ENCODE assay signal across 16 cellular contexts in the genomic region with DNA sequence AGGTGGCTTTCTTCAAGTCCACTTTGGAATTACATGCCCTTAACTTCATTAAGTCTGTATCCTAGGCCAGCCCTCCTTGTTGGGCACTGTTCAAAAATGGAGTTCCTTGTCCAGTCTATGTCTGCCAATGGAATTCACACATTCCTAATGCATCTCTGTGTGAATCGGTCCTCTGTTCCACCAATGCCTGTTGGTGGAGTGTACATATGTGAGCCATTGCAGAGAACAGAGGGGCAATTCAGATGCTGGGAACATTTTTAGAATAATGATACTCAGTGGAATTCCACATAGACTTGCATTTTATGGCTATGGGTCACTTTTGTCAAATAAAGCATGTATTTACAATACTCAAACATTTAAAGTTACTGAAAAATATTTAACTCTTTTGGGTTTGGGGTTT.
"Had no signal": no experiment of that assay in that cellular context is flagged by ENCODE, and none has a peak within 500 bp of the region (broad histone marks: within the 10 kb centered on the region; RNA-seq: fewer than 3 reads in every experiment).

No MANE protein-coding gene starts in this region.

- H3K27ac Mint-ChIP-seq: activated CD4-positive, alpha-beta T cell treated with anti-CD3 and anti-CD28 coated beads for 36 hours; activated naive CD4-positive, alpha-beta T cell treated with anti-CD3 and anti-CD28 coated beads, Interleukin-2, amount 50 U/mL, for 72 hours; effector memory CD8-positive, alpha-beta T cell; naive thymus-derived CD8-positive, alpha-beta T cell; stimulated activated naive B cell treated with anti-CD40 and anti-IgM and Interleukin-4, amounts not matched to agents 10 μg/mL and 1 μg/mL and 100 μg/mL, for 72 hours; WTC11 had no signal

- H3K9me3 Mint-ChIP-seq: activated naive CD4-positive, alpha-beta T cell treated with anti-CD3 and anti-CD28 coated beads, Interleukin-2, amount 50 U/mL, for 72 hours; effector memory CD8-positive, alpha-beta T cell; naive thymus-derived CD8-positive, alpha-beta T cell; stimulated activated naive B cell treated with anti-CD40 and anti-IgM and Interleukin-4, amounts not matched to agents 10 μg/mL and 1 μg/mL and 100 μg/mL, for 72 hours; WTC11 had no signal

- DNase-seq: activated CD4-positive, alpha-beta T cell treated with anti-CD3 and anti-CD28 coated beads for 36 hours; activated CD4-positive, alpha-beta T cell treated with anti-CD3 and anti-CD28 coated beads, Interleukin-2, amount 50 U/mL, for 48 hours; activated gamma-delta T cell treated with Interleukin-2 at 50 U/mL for 16 hours; dermis blood vessel endothelial cell; effector memory CD8-positive, alpha-beta T cell; foreskin keratinocyte; heart left ventricle; mesendoderm; naive thymus-derived CD8-positive, alpha-beta T cell; retina; stimulated activated naive B cell treated with anti-CD40 and anti-IgM and Interleukin-4, amounts not matched to agents 10 μg/mL and 1 μg/mL and 100 μg/mL, for 72 hours; SW 1271; T-helper 2 cell; thyroid gland had no signal

- ATAC-seq: activated CD4-positive, alpha-beta T cell treated with anti-CD3 and anti-CD28 coated beads for 36 hours; activated naive CD4-positive, alpha-beta T cell treated with anti-CD3 and anti-CD28 coated beads, Interleukin-2, amount 50 U/mL, for 72 hours; effector memory CD8-positive, alpha-beta T cell; foreskin keratinocyte; heart left ventricle; naive thymus-derived CD8-positive, alpha-beta T cell; stimulated activated naive B cell treated with anti-CD40 and anti-IgM and Interleukin-4, amounts not matched to agents 10 μg/mL and 1 μg/mL and 100 μg/mL, for 72 hours; WTC11 had no signal

- H3K36me3 Mint-ChIP-seq: activated naive CD4-positive, alpha-beta T cell treated with anti-CD3 and anti-CD28 coated beads, Interleukin-2, amount 50 U/mL, for 72 hours; naive thymus-derived CD8-positive, alpha-beta T cell; stimulated activated naive B cell treated with anti-CD40 and anti-IgM and Interleukin-4, amounts not matched to agents 10 μg/mL and 1 μg/mL and 100 μg/mL, for 72 hours; WTC11 had no signal

- H3K4me3 Mint-ChIP-seq: activated CD4-positive, alpha-beta T cell treated with anti-CD3 and anti-CD28 coated beads for 36 hours; effector memory CD8-positive, alpha-beta T cell; naive thymus-derived CD8-positive, alpha-beta T cell; stimulated activated naive B cell treated with anti-CD40 and anti-IgM and Interleukin-4, amounts not matched to agents 10 μg/mL and 1 μg/mL and 100 μg/mL, for 72 hours; WTC11 had no signal
